8 cellular contexts compared by ENCODE assay signal in genomic region chr15:58932791-58933310, GRCh38. TPM values are rescaled to one million over a fixed set of nuclear protein-coding genes. Genes with fewer than 3 reads are reported as not detected.
DNase-seq lines count a peak whose midpoint lies in the region; ATAC-seq and TF ChIP-seq lines count a peak whose summit lies in the region.

No MANE protein-coding gene starts in this region.

- H3K4me3 Mint-ChIP-seq in activated T-helper 2 cell treated with anti-CD3 and anti-CD28 coated beads, Interferon-gamma antibody, Interleukin-2, Interleukin-4, amounts not matched to agents 10 μg/mL and 5 μg/mL and 100 μg/mL, durations not matched to agents 14 hours and 24 hours and 36 hours (ENCODE audit: low read depth), result peak overlapping the region; percentile 97

- peak overlapping the region; percentile 24 for H2BK120ac ChIP-seq in trophoblast cell (ENCODE audit: insufficient read depth, low read length, poor library complexity)

- peak overlapping the region; percentile 95 for H4K91ac ChIP-seq in trophoblast cell (ENCODE audit: low read depth, low read length)

- H3K9me2 ChIP-seq in DOHH2 (replicated peaks; ENCODE audit: control insufficient read depth, low read length), result no peaks in the 10 kb centered on the region

- ATAC-seq in GM21367 (IDR thresholded peaks at IDR 0.05; ENCODE audit: unreplicated experiment), result peak; percentile 26
- ATAC-seq in heart right ventricle, result peak; percentile 30 to 80 (median 52)

- H3K27ac ChIP-seq in DOHH2 (ENCODE audit: low read depth, low read length) (peak overlapping the region; percentile 79), HL-60 (replicated peaks) (peak overlapping the region; percentile 98), heart right ventricle (peak overlapping the region; percentile 86 to 100 (median 99)), trophoblast cell (ENCODE audit: low read depth, low read length) (peak overlapping the region; percentile 98)

- H2AFZ ChIP-seq in trophoblast cell (ENCODE audit: insufficient read depth, low read length, poor library complexity), result peak overlapping the region; percentile 86

- H3K79me2 ChIP-seq in DOHH2 (ENCODE audit: control insufficient read depth, low read length) (peaks cover 59% of the 10 kb centered on the region), trophoblast cell (ENCODE audit: control insufficient read depth, insufficient read depth, low read length, poor library complexity) (peaks cover 14% of the 10 kb centered on the region)

- no peaks in the 10 kb centered on the region for H3K9me3 Mint-ChIP-seq in activated T-helper 2 cell treated with anti-CD3 and anti-CD28 coated beads, Interferon-gamma antibody, Interleukin-2, Interleukin-4, amounts not matched to agents 10 μg/mL and 5 μg/mL and 100 μg/mL, durations not matched to agents 14 hours and 24 hours and 36 hours

- H3K27ac Mint-ChIP-seq in activated T-helper 2 cell treated with anti-CD3 and anti-CD28 coated beads, Interferon-gamma antibody, Interleukin-2, Interleukin-4, amounts not matched to agents 10 μg/mL and 5 μg/mL and 100 μg/mL, durations not matched to agents 14 hours and 24 hours and 36 hours, result peak overlapping the region; percentile 96

- H3K79me1 ChIP-seq in trophoblast cell (ENCODE audit: low read length), result peaks cover 14% of the 10 kb centered on the region

- H2BK12ac ChIP-seq in trophoblast cell (ENCODE audit: low read length), result no peak overlapping the region

- H4K12ac ChIP-seq in trophoblast cell (ENCODE audit: low read depth, low read length), result peak overlapping the region; percentile 14

- peak overlapping the region; percentile 20 for H2AK5ac ChIP-seq in trophoblast cell (ENCODE audit: low read length)

- H3K14ac ChIP-seq in trophoblast cell (ENCODE audit: low read length), result peak overlapping the region; percentile 93

- H3K4me1 Mint-ChIP-seq in activated T-helper 2 cell treated with anti-CD3 and anti-CD28 coated beads, Interferon-gamma antibody, Interleukin-2, Interleukin-4, amounts not matched to agents 10 μg/mL and 5 μg/mL and 100 μg/mL, durations not matched to agents 14 hours and 24 hours and 36 hours (ENCODE audit: low read depth), result peaks cover 16% of the 10 kb centered on the region

- H4K20me1 ChIP-seq in DOHH2 (ENCODE audit: control insufficient read depth, insufficient read depth, low read depth, low read length), result no peaks in the 10 kb centered on the region

- peak overlapping the region; percentile 78 for H4K8ac ChIP-seq in trophoblast cell (ENCODE audit: low read depth, low read length)

- intact Hi-C loops in activated T-helper 2 cell treated with anti-CD3 and anti-CD28 coated beads, Interferon-gamma antibody, Interleukin-2, Interleukin-4, amounts not matched to agents 10 μg/mL and 5 μg/mL and 100 μg/mL, durations not matched to agents 14 hours and 24 hours and 36 hours (cut with micrococcal nuclease), result loop anchor here (1.0 to 5.0 kb wide), 3 partner anchors 54 to 174 kb away; partner anchors contain the start of genes CCNB2, MINDY2 and RNF111
- intact Hi-C loops in heart right ventricle (cut with DNase I), result loop anchor here in 3 of 10 donors (5.0 to 10.0 kb wide), 3 partner anchors 161 to 722 kb away; partner anchors contain the start of genes MINDY2 (in 3 of the 3) and GTF2A2 (in 1 of the 3)

- H3K4me2 ChIP-seq in DOHH2 (ENCODE audit: low read length) (peak overlapping the region; percentile 77), trophoblast cell (ENCODE audit: low read length) (peak overlapping the region; percentile 65)

- H3K4ac ChIP-seq in trophoblast cell (ENCODE audit: low read depth, low read length), result peak overlapping the region; percentile 66

- no peaks in the 10 kb centered on the region for H3K27me3 Mint-ChIP-seq in activated T-helper 2 cell treated with anti-CD3 and anti-CD28 coated beads, Interferon-gamma antibody, Interleukin-2, Interleukin-4, amounts not matched to agents 10 μg/mL and 5 μg/mL and 100 μg/mL, durations not matched to agents 14 hours and 24 hours and 36 hours (ENCODE audit: low read depth)

- H3K36me3 ChIP-seq in DOHH2 (ENCODE audit: control insufficient read depth, low read length), result peaks cover 47% of the 10 kb centered on the region
- peaks cover 0 to 30% (median 14%) of the 10 kb centered on the region in 9 donors for H3K36me3 ChIP-seq in heart right ventricle
- peaks cover 3 to 8% of the 10 kb centered on the region in 2 experiments for H3K36me3 ChIP-seq in trophoblast cell (ENCODE audit: control insufficient read depth in 1 of 2, insufficient read depth in 2 of 2, low read length in 2 of 2)

- H3K27me3 ChIP-seq in DOHH2 (ENCODE audit: control insufficient read depth, low read length) (no peaks in the 10 kb centered on the region), HL-60 (ENCODE audit: insufficient read depth, poor library complexity, severe bottlenecking) (no peaks in the 10 kb centered on the region), heart right ventricle (no peaks in the 10 kb centered on the region), trophoblast cell (ENCODE audit: insufficient read depth, low read length) (no peaks in the 10 kb centered on the region)

- H3K4me1 ChIP-seq in DOHH2 (ENCODE audit: control insufficient read depth, low read length), result peaks cover 22% of the 10 kb centered on the region
- H3K4me1 ChIP-seq in heart right ventricle, result peaks cover 3 to 41% (median 32%) of the 10 kb centered on the region in 9 donors
- no peaks in the 10 kb centered on the region for H3K4me1 ChIP-seq in trophoblast cell (ENCODE audit: control insufficient read depth in 1 of 2, insufficient read depth in 2 of 2, low read length in 2 of 2)

- peak overlapping the region; percentile 85 for H3K9ac ChIP-seq in trophoblast cell (ENCODE audit: low read length)

- DNase-seq in HL-60 (ENCODE audit: low read depth in 1 of 2, low spot score in 1 of 2), result no peak
- no peak for DNase-seq in activated T-helper 2 cell treated with anti-CD3 and anti-CD28 coated beads, Interferon-gamma antibody, Interleukin-2, Interleukin-4, amounts not matched to agents 10 μg/mL and 5 μg/mL and 100 μg/mL, durations not matched to agents 14 hours and 24 hours and 36 hours (ENCODE audit: low spot score)
- DNase-seq in heart right ventricle, result peak in 1 of 2 donors; percentile 19
- peak; percentile 18 to 51 for DNase-seq in trophoblast cell
- DNase-seq in GM19238 (ENCODE audit: insufficient read length, low spot score), result no peak
- DNase-seq in stimulated activated CD4-positive, alpha-beta T cell treated with anti-CD3 and anti-CD28 coated beads, Interleukin-4, amount 100 ng/mL, for 1 hour, result no peak

- peak overlapping the region; percentile 95 for H2BK5ac ChIP-seq in trophoblast cell (ENCODE audit: low read depth, low read length, poor library complexity)

- peaks cover 9% of the 10 kb centered on the region for H3F3A ChIP-seq in DOHH2 (ENCODE audit: control insufficient read depth, insufficient read depth)

- H3K23ac ChIP-seq in trophoblast cell (ENCODE audit: low read length), result no peak overlapping the region

- H3K18ac ChIP-seq in trophoblast cell (ENCODE audit: low read length), result peak overlapping the region; percentile 55

- H3K36me3 Mint-ChIP-seq in activated T-helper 2 cell treated with anti-CD3 and anti-CD28 coated beads, Interferon-gamma antibody, Interleukin-2, Interleukin-4, amounts not matched to agents 10 μg/mL and 5 μg/mL and 100 μg/mL, durations not matched to agents 14 hours and 24 hours and 36 hours (ENCODE audit: low read depth), result peaks cover 26% of the 10 kb centered on the region

- H3K4me3 ChIP-seq in DOHH2 (ENCODE audit: low read length) (peak overlapping the region; percentile 95), HL-60 (replicated peaks; ENCODE audit: insufficient read depth, low read length) (peak overlapping the region; percentile 69), heart right ventricle (peak overlapping the region; percentile 68 to 92 (median 82)), trophoblast cell (ENCODE audit: low read depth, low read length) (peak overlapping the region; percentile 90)

- H3K9me3 ChIP-seq in DOHH2 (ENCODE audit: control insufficient read depth, insufficient read depth, low read length), result no peaks in the 10 kb centered on the region
- no peaks in the 10 kb centered on the region for H3K9me3 ChIP-seq in heart right ventricle
- no peaks in the 10 kb centered on the region for H3K9me3 ChIP-seq in trophoblast cell (ENCODE audit: insufficient read depth, low read depth, low read length)

- TF ChIP-seq CTCF in DOHH2 (IDR thresholded peaks at IDR 0.05; ENCODE audit: low read depth, low read length, poor library complexity, severe bottlenecking), result no peak
- no peak for TF ChIP-seq CTCF in HL-60 (IDR thresholded peaks at IDR 0.05; ENCODE audit: insufficient read depth, low read length)
- no peak for TF ChIP-seq CTCF in heart right ventricle (IDR thresholded peaks at IDR 0.05)

- 0 to 1% methylated on average over 40 of the region's 40 CpGs for WGBS in heart right ventricle, 2 donors
- no CpG with 5 or more reads among the region's 40 CpGs for WGBS in trophoblast cell (ENCODE audit: extremely low coverage, insufficient coverage, insufficient read length)

RNA-seq across cellular contexts. Expression of gene SLTM, which starts 0.6 kb away (rescaled TPM):
- total RNA-seq in activated T-helper 2 cell treated with anti-CD3 and anti-CD28 coated beads, Interferon-gamma antibody, Interleukin-2, Interleukin-4, amounts not matched to agents 10 μg/mL and 5 μg/mL and 100 μg/mL, durations not matched to agents 14 hours and 24 hours and 36 hours, result 108 and 120 TPM in 2 replicates
- total RNA-seq in heart right ventricle, result 10 to 100 TPM; 37.8 to 65.0 (median 44.4) TPM
- polyA plus RNA-seq in heart right ventricle, result 10 to 100 TPM; 33.4 to 74.8 TPM
- polyA plus RNA-seq in trophoblast cell (2013), result 131 and 134 TPM in 2 replicates

RNA-seq across cellular contexts. Expression of gene RNF111, which starts 54.6 kb away (rescaled TPM):
- total RNA-seq in activated T-helper 2 cell treated with anti-CD3 and anti-CD28 coated beads, Interferon-gamma antibody, Interleukin-2, Interleukin-4, amounts not matched to agents 10 μg/mL and 5 μg/mL and 100 μg/mL, durations not matched to agents 14 hours and 24 hours and 36 hours, result 36.4 and 36.9 TPM in 2 replicates
- 10 to 100 TPM; 21.2 to 28.7 (median 24.4) TPM for total RNA-seq in heart right ventricle
- polyA plus RNA-seq in heart right ventricle, result 1 to 10 TPM; 6.0 to 7.9 TPM
- 29.6 and 33.0 TPM in 2 replicates for polyA plus RNA-seq in trophoblast cell (2013)

Comparison
In these comparisons a context has a peak if more than half of its experiments do, and no peak if none do; other contexts are left out.
1. DNase-seq: peak in trophoblast cell (2 of 2); none in HL-60 (0 of 2), activated T-helper 2 cell treated with anti-CD3 and anti-CD28 coated beads, Interferon-gamma antibody, Interleukin-2, Interleukin-4, amounts not matched to agents 10 μg/mL and 5 μg/mL and 100 μg/mL, durations not matched to agents 14 hours and 24 hours and 36 hours (single experiment), GM19238 (single experiment) and stimulated activated CD4-positive, alpha-beta T cell treated with anti-CD3 and anti-CD28 coated beads, Interleukin-4, amount 100 ng/mL, for 1 hour (single experiment).
2. Peak in every context shown above with its lines, with median percentiles within 50 percentile points of each other: H3K27ac ChIP-seq and H3K4me3 ChIP-seq.